ENCODE assay signal across 21 cellular contexts in the genomic region with DNA sequence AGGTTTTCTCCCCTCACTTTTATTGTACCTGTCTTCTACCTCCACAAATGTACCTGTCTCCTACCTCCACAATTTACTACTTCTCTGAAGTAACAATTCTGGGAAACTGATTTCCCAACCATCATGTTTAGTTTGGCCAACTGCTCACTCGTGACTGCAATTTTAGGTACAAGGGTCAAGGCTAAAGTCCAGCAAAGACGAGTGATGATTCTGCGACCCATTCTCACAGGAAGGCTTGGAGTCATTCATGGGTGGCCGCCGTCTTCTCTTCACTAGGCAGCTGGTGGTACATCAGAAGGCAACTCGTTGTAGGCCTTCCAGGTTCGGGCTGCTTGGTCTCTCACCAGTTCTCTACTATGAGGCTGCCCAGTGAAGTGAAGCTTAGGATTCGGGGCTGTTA.
"Had no signal": no experiment of that assay in that cellular context is flagged by ENCODE, and none has a peak within 500 bp of the region (broad histone marks: within the 10 kb centered on the region; RNA-seq: fewer than 3 reads in every experiment).

No MANE protein-coding gene starts in this region.

- H3K27me3 Mint-ChIP-seq: dendritic cell treated with granulocyte-macrophage colony-stimulating factor and Interleukin-4, amounts not matched to agents 40 ng/mL and 50 ng/mL, for 4 days; effector memory CD8-positive, alpha-beta T cell had no signal

- H3K9me3 Mint-ChIP-seq: dendritic cell treated with granulocyte-macrophage colony-stimulating factor and Interleukin-4, amounts not matched to agents 40 ng/mL and 50 ng/mL, for 4 days; effector memory CD8-positive, alpha-beta T cell; natural killer cell; neural progenitor cell had no signal

- DNase-seq: effector memory CD8-positive, alpha-beta T cell; gastrocnemius medialis; heart right ventricle; islet precursor cell; left ventricle myocardium superior; mesendoderm; natural killer cell; nucleus accumbens; ovary; right cardiac atrium; stimulated activated CD4-positive, alpha-beta T cell treated with anti-CD3 and anti-CD28 coated beads, Interleukin-2, amount 100 ng/mL, for 24 hours; stimulated activated CD4-positive, alpha-beta T cell treated with anti-CD3 and anti-CD28 coated beads, Interleukin-4, amount 100 ng/mL, for 4 hours; stimulated activated naive CD4-positive, alpha-beta T cell; stomach; substantia nigra; trophoblast cell had no signal

- H3K4me3 Mint-ChIP-seq: dendritic cell treated with granulocyte-macrophage colony-stimulating factor and Interleukin-4, amounts not matched to agents 40 ng/mL and 50 ng/mL, for 4 days; effector memory CD8-positive, alpha-beta T cell; natural killer cell; neural progenitor cell had no signal

- H3K9ac ChIP-seq: neural progenitor cell had no signal

- ATAC-seq: effector memory CD8-positive, alpha-beta T cell; gastrocnemius medialis; heart right ventricle; left ventricle myocardium superior; natural killer cell; right cardiac atrium had no signal

- H3K27ac ChIP-seq: epithelial cell of prostate, esophagus muscularis mucosa, gastrocnemius medialis, heart right ventricle, neural progenitor cell, ovary, stomach, thoracic aorta had no signal

- H3K4me1 Mint-ChIP-seq: natural killer cell had no signal

- H3K27ac Mint-ChIP-seq: dendritic cell treated with granulocyte-macrophage colony-stimulating factor and Interleukin-4, amounts not matched to agents 40 ng/mL and 50 ng/mL, for 4 days; effector memory CD8-positive, alpha-beta T cell; natural killer cell; neural progenitor cell had no signal

- H3K36me3 ChIP-seq: esophagus muscularis mucosa, gastrocnemius medialis, heart right ventricle, neural progenitor cell, ovary, stomach, thoracic aorta had no signal

- H3K9me3 ChIP-seq: esophagus muscularis mucosa, gastrocnemius medialis, heart right ventricle, ovary, stomach, thoracic aorta had no signal

- H3K36me3 Mint-ChIP-seq: natural killer cell, neural progenitor cell had no signal

- H3K4me3 ChIP-seq: esophagus muscularis mucosa, gastrocnemius medialis, heart right ventricle, neural progenitor cell, ovary, stomach, thoracic aorta had no signal
